2 cellular contexts compared by ENCODE assay signal in the genomic region with DNA sequence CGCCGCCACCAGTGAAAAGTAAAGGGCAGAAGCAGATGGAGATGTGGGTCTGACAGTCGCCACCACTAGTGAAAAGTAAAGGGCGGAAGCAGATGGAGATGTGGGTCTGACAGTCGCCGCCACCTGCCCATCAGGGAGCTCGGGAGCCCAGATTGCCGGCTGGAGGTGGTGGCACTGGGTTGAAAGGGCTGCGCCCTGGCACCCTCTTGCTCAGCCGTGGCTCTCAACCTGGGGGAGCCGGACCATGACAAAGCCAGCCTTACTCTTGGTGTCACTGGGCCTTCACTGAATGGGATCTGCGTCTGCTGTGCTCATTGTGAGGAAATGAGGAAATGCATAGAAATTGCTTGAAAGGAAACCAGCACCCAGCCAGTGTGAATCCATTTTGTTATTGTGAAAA.
TF ChIP-seq lines count a peak whose summit lies in the region.

No MANE protein-coding gene starts in this region.

TF ChIP-seq in HCT116, 20 proteins besides CTCF, POLR2A, EP300 and RAD21:
- TF ChIP-seq, protein P1, sequence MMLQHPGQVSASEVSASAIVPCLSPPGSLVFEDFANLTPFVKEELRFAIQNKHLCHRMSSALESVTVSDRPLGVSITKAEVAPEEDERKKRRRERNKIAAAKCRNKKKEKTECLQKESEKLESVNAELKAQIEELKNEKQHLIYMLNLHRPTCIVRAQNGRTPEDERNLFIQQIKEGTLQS (IDR thresholded peaks at IDR 0.05) = no peak
- no peak for TF ChIP-seq POLR2AphosphoS5 (IDR thresholded peaks at IDR 0.05; ENCODE audit: low read depth, low read length)
- no peak for TF ChIP-seq EZH2 (IDR thresholded peaks at IDR 0.05)
- no peak for TF ChIP-seq CBX3 (IDR thresholded peaks at IDR 0.05; ENCODE audit: low read depth)
- TF ChIP-seq FOSL1 (IDR thresholded peaks at IDR 0.05; ENCODE audit: low read depth) = no peak
- TF ChIP-seq ZFX (IDR thresholded peaks at IDR 0.05) = no peak
- no peak for TF ChIP-seq ELF1 (IDR thresholded peaks at IDR 0.05; ENCODE audit: borderline replicate concordance, low read depth)
- TF ChIP-seq SRF (IDR thresholded peaks at IDR 0.05; ENCODE audit: low read depth) = no peak
- TF ChIP-seq MAX (IDR thresholded peaks at IDR 0.05) = no peak
- no peak for TF ChIP-seq CEBPB (IDR thresholded peaks at IDR 0.05; ENCODE audit: low read depth)
- TF ChIP-seq REST (IDR thresholded peaks at IDR 0.05; ENCODE audit: low read depth) = no peak
- TF ChIP-seq ZBTB33 (IDR thresholded peaks at IDR 0.05; ENCODE audit: extremely low read depth, insufficient replicate concordance, low read length) = no peak
- no peak for TF ChIP-seq JUND (IDR thresholded peaks at IDR 0.05)
- TF ChIP-seq SIN3A (IDR thresholded peaks at IDR 0.05; ENCODE audit: low read depth) = no peak

TF ChIP-seq in GM12878, 131 proteins besides CTCF, POLR2A, EP300 and RAD21:
- TF ChIP-seq RELB (IDR thresholded peaks at IDR 0.05; ENCODE audit: low read depth) (no peak), BACH1 (IDR thresholded peaks at IDR 0.05; ENCODE audit: borderline replicate concordance) (no peak), BHLHE40 (IDR thresholded peaks at IDR 0.05; ENCODE audit: borderline replicate concordance in 1 of 2, low read depth in 2 of 2, low read length in 1 of 2) (no peak), ZSCAN29 (IDR thresholded peaks at IDR 0.05) (no peak), POLR2AphosphoS5 (IDR thresholded peaks at IDR 0.05; ENCODE audit: low read length) (no peak), SMC3 (IDR thresholded peaks at IDR 0.05; ENCODE audit: borderline replicate concordance, low read length) (no peak), NR2C1 (IDR thresholded peaks at IDR 0.05) (no peak), SMARCA5 (IDR thresholded peaks at IDR 0.05) (no peak), RAD51 (IDR thresholded peaks at IDR 0.05) (no peak), CHD4 (IDR thresholded peaks at IDR 0.05) (no peak)
- TF ChIP-seq, protein P2, sequence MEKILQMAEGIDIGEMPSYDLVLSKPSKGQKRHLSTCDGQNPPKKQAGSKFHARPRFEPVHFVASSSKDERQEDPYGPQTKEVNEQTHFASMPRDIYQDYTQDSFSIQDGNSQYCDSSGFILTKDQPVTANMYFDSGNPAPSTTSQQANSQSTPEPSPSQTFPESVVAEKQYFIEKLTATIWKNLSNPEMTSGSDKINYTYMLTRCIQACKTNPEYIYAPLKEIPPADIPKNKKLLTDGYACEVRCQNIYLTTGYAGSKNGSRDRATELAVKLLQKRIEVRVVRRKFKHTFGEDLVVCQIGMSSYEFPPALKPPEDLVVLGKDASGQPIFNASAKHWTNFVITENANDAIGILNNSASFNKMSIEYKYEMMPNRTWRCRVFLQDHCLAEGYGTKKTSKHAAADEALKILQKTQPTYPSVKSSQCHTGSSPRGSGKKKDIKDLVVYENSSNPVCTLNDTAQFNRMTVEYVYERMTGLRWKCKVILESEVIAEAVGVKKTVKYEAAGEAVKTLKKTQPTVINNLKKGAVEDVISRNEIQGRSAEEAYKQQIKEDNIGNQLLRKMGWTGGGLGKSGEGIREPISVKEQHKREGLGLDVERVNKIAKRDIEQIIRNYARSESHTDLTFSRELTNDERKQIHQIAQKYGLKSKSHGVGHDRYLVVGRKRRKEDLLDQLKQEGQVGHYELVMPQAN (conservative IDR thresholded peaks at IDR 0.05) = no peak
- TF ChIP-seq, protein P3, sequence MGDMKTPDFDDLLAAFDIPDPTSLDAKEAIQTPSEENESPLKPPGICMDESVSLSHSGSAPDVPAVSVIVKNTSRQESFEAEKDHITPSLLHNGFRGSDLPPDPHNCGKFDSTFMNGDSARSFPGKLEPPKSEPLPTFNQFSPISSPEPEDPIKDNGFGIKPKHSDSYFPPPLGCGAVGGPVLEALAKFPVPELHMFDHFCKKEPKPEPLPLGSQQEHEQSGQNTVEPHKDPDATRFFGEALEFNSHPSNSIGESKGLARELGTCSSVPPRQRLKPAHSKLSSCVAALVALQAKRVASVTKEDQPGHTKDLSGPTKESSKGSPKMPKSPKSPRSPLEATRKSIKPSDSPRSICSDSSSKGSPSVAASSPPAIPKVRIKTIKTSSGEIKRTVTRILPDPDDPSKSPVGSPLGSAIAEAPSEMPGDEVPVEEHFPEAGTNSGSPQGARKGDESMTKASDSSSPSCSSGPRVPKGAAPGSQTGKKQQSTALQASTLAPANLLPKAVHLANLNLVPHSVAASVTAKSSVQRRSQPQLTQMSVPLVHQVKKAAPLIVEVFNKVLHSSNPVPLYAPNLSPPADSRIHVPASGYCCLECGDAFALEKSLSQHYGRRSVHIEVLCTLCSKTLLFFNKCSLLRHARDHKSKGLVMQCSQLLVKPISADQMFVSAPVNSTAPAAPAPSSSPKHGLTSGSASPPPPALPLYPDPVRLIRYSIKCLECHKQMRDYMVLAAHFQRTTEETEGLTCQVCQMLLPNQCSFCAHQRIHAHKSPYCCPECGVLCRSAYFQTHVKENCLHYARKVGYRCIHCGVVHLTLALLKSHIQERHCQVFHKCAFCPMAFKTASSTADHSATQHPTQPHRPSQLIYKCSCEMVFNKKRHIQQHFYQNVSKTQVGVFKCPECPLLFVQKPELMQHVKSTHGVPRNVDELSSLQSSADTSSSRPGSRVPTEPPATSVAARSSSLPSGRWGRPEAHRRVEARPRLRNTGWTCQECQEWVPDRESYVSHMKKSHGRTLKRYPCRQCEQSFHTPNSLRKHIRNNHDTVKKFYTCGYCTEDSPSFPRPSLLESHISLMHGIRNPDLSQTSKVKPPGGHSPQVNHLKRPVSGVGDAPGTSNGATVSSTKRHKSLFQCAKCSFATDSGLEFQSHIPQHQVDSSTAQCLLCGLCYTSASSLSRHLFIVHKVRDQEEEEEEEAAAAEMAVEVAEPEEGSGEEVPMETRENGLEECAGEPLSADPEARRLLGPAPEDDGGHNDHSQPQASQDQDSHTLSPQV (IDR thresholded peaks at IDR 0.05) = no peak
- TF ChIP-seq, protein P4, sequence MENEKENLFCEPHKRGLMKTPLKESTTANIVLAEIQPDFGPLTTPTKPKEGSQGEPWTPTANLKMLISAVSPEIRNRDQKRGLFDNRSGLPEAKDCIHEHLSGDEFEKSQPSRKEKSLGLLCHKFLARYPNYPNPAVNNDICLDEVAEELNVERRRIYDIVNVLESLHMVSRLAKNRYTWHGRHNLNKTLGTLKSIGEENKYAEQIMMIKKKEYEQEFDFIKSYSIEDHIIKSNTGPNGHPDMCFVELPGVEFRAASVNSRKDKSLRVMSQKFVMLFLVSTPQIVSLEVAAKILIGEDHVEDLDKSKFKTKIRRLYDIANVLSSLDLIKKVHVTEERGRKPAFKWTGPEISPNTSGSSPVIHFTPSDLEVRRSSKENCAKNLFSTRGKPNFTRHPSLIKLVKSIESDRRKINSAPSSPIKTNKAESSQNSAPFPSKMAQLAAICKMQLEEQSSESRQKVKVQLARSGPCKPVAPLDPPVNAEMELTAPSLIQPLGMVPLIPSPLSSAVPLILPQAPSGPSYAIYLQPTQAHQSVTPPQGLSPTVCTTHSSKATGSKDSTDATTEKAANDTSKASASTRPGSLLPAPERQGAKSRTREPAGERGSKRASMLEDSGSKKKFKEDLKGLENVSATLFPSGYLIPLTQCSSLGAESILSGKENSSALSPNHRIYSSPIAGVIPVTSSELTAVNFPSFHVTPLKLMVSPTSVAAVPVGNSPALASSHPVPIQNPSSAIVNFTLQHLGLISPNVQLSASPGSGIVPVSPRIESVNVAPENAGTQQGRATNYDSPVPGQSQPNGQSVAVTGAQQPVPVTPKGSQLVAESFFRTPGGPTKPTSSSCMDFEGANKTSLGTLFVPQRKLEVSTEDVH (IDR thresholded peaks at IDR 0.05; ENCODE audit: low read depth, partially characterized antibody) = no peak
